In the genomic region with DNA sequence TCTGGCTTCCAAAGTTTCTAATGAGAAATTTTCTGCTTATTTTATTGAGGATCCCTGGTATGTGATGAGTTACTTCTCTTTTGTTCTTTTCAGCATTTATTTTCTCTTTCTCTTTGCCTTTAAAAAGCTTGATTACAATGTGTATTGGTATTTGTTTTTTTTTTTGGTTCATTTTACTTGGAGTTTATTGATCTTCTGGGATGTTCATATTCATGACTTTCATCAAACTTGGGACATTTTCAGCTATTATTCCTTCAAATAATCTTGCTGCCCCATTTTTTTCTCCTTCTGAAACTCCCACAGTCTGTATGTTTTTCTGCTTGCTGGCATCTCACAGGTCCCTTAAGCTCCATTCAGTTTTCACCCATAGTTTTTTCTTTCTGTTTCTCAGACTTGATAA, we compare ENCODE assay signal across 28 cellular contexts.
"Had no signal": no experiment of that assay in that cellular context is flagged by ENCODE, and none has a peak within 500 bp of the region (broad histone marks: within the 10 kb centered on the region; RNA-seq: fewer than 3 reads in every experiment).

No MANE protein-coding gene starts in this region.

- H3K4me3 ChIP-seq: stomach, suprapubic skin, testis, thoracic aorta, thyroid gland, tibial artery, tibial nerve, transverse colon, upper lobe of left lung, upper lobe of right lung, uterus, vagina had no signal

- DNase-seq: stimulated activated CD4-positive, alpha-beta T cell treated with anti-CD3 and anti-CD28 coated beads, Interleukin-2, amount 100 ng/mL, for 48 hours; stimulated activated CD4-positive, alpha-beta T cell treated with anti-CD3 and anti-CD28 coated beads, Interleukin-4, amount 100 ng/mL, for 1 hour; stimulated activated CD4-positive, alpha-beta T cell treated with anti-CD3 and anti-CD28 coated beads, Interleukin-4, amount 100 ng/mL, for 24 hours; stimulated activated CD4-positive, alpha-beta T cell treated with anti-CD3 and anti-CD28 coated beads, Interleukin-4, amount 100 ng/mL, for 4 hours; stimulated activated CD8-positive, alpha-beta memory T cell treated with anti-CD3 and anti-CD28 coated beads, Interleukin-4, amount 100 ng/mL, for 48 hours; stimulated activated naive B cell treated with anti-CD40 and anti-IgM and Interleukin-4, amounts not matched to agents 10 μg/mL and 1 μg/mL and 100 μg/mL, for 72 hours; stimulated activated naive CD4-positive, alpha-beta T cell; stimulated activated naive CD4-positive, alpha-beta T cell treated with Interleukin-2 at 50 U/mL for 16 hours; stimulated activated naive CD8-positive, alpha-beta T cell treated with anti-CD3 and anti-CD28 coated beads, Interleukin-15, amount 100 ng/mL, for 72 hours; stimulated activated naive CD8-positive, alpha-beta T cell treated with anti-CD3 and anti-CD28 coated beads, Interleukin-15, Interleukin-2, amounts not matched to agents 100 U/mL and 50 U/mL, for 24 hours; stomach; substantia nigra; testis; thyroid gland; tibial artery; transverse colon; trophoblast cell; upper lobe of left lung; upper lobe of right lung; uterus had no signal

- H3K4me3 Mint-ChIP-seq: stimulated activated effector memory CD8-positive, alpha-beta T cell treated with anti-CD3 and anti-CD28 coated beads, Interleukin-12 subunit alpha, Interleukin-12 subunit beta, amount 100 ng/mL, for 72 hours; stimulated activated memory B cell treated with anti-CD40 and anti-IgM and Interleukin-4, amounts not matched to agents 10 μg/mL and 1 μg/mL and 100 μg/mL, for 72 hours; stimulated activated naive B cell treated with anti-CD40 and anti-IgM and Interleukin-4, amounts not matched to agents 10 μg/mL and 1 μg/mL and 100 μg/mL, for 72 hours; stimulated activated naive CD8-positive, alpha-beta T cell treated with anti-CD3 and anti-CD28 coated beads, Interleukin-15, amount 100 ng/mL, for 72 hours; stimulated activated naive CD8-positive, alpha-beta T cell treated with anti-CD3 and anti-CD28 coated beads, Interleukin-15, Interleukin-2, amounts not matched to agents 100 ng/mL and 50 ng/mL, for 24 hours; type B pancreatic cell had no signal

- H3K4me1 ChIP-seq: stomach, suprapubic skin, testis, thyroid gland, tibial artery, tibial nerve, transverse colon, upper lobe of left lung, upper lobe of right lung, uterus, vagina had no signal

- H3K36me3 ChIP-seq: stomach, suprapubic skin, thoracic aorta, thyroid gland, tibial artery, tibial nerve, transverse colon, upper lobe of left lung, upper lobe of right lung, uterus, vagina had no signal

- ATAC-seq: stimulated activated effector memory CD8-positive, alpha-beta T cell treated with anti-CD3 and anti-CD28 coated beads, Interleukin-12 subunit alpha, Interleukin-12 subunit beta, amount 100 ng/mL, for 72 hours; stimulated activated memory B cell treated with anti-CD40 and anti-IgM and Interleukin-4, amounts not matched to agents 10 μg/mL and 1 μg/mL and 100 μg/mL, for 72 hours; stimulated activated naive B cell treated with anti-CD40 and anti-IgM and Interleukin-4, amounts not matched to agents 10 μg/mL and 1 μg/mL and 100 μg/mL, for 72 hours; stimulated activated naive CD8-positive, alpha-beta T cell treated with anti-CD3 and anti-CD28 coated beads, Interleukin-15, amount 100 ng/mL, for 72 hours; stimulated activated naive CD8-positive, alpha-beta T cell treated with anti-CD3 and anti-CD28 coated beads, Interleukin-15, Interleukin-2, amounts not matched to agents 100 U/mL and 50 U/mL, for 24 hours; upper lobe of right lung had no signal

- H3K27me3 Mint-ChIP-seq: stimulated activated memory B cell treated with anti-CD40 and anti-IgM and Interleukin-4, amounts not matched to agents 10 μg/mL and 1 μg/mL and 100 μg/mL, for 72 hours had no signal

- H3K4me1 Mint-ChIP-seq: stimulated activated effector memory CD8-positive, alpha-beta T cell treated with anti-CD3 and anti-CD28 coated beads, Interleukin-12 subunit alpha, Interleukin-12 subunit beta, amount 100 ng/mL, for 72 hours; stimulated activated memory B cell treated with anti-CD40 and anti-IgM and Interleukin-4, amounts not matched to agents 10 μg/mL and 1 μg/mL and 100 μg/mL, for 72 hours; stimulated activated naive B cell treated with anti-CD40 and anti-IgM and Interleukin-4, amounts not matched to agents 10 μg/mL and 1 μg/mL and 100 μg/mL, for 72 hours; stimulated activated naive CD8-positive, alpha-beta T cell treated with anti-CD3 and anti-CD28 coated beads, Interleukin-15, amount 100 ng/mL, for 72 hours had no signal

- H3K9me3 ChIP-seq: stomach, suprapubic skin, testis, thoracic aorta, thyroid gland, tibial artery, tibial nerve, transverse colon, upper lobe of left lung, upper lobe of right lung, uterus, vagina had no signal

- H3K27ac ChIP-seq: stomach, suprapubic skin, testis, thoracic aorta, thyroid gland, tibial artery, tibial nerve, transverse colon, upper lobe of left lung, upper lobe of right lung, uterus, vagina had no signal

- H3K36me3 Mint-ChIP-seq: stimulated activated effector memory CD8-positive, alpha-beta T cell treated with anti-CD3 and anti-CD28 coated beads, Interleukin-12 subunit alpha, Interleukin-12 subunit beta, amount 100 ng/mL, for 72 hours; stimulated activated memory B cell treated with anti-CD40 and anti-IgM and Interleukin-4, amounts not matched to agents 10 μg/mL and 1 μg/mL and 100 μg/mL, for 72 hours; stimulated activated naive B cell treated with anti-CD40 and anti-IgM and Interleukin-4, amounts not matched to agents 10 μg/mL and 1 μg/mL and 100 μg/mL, for 72 hours; type B pancreatic cell had no signal

- H3K27ac Mint-ChIP-seq: stimulated activated effector memory CD8-positive, alpha-beta T cell treated with anti-CD3 and anti-CD28 coated beads, Interleukin-12 subunit alpha, Interleukin-12 subunit beta, amount 100 ng/mL, for 72 hours; stimulated activated memory B cell treated with anti-CD40 and anti-IgM and Interleukin-4, amounts not matched to agents 10 μg/mL and 1 μg/mL and 100 μg/mL, for 72 hours; stimulated activated naive B cell treated with anti-CD40 and anti-IgM and Interleukin-4, amounts not matched to agents 10 μg/mL and 1 μg/mL and 100 μg/mL, for 72 hours; stimulated activated naive CD8-positive, alpha-beta T cell treated with anti-CD3 and anti-CD28 coated beads, Interleukin-15, Interleukin-2, amounts not matched to agents 100 ng/mL and 50 ng/mL, for 24 hours; type B pancreatic cell had no signal

- H3K9me3 Mint-ChIP-seq: stimulated activated effector memory CD8-positive, alpha-beta T cell treated with anti-CD3 and anti-CD28 coated beads, Interleukin-12 subunit alpha, Interleukin-12 subunit beta, amount 100 ng/mL, for 72 hours; stimulated activated memory B cell treated with anti-CD40 and anti-IgM and Interleukin-4, amounts not matched to agents 10 μg/mL and 1 μg/mL and 100 μg/mL, for 72 hours; stimulated activated naive CD8-positive, alpha-beta T cell treated with anti-CD3 and anti-CD28 coated beads, Interleukin-15, amount 100 ng/mL, for 72 hours; stimulated activated naive CD8-positive, alpha-beta T cell treated with anti-CD3 and anti-CD28 coated beads, Interleukin-15, Interleukin-2, amounts not matched to agents 100 ng/mL and 50 ng/mL, for 24 hours; type B pancreatic cell had no signal

- H3K27me3 ChIP-seq: stomach, suprapubic skin, testis, thyroid gland, tibial artery, tibial nerve, transverse colon, upper lobe of left lung, upper lobe of right lung, uterus, vagina had no signal
